8 cellular contexts compared by ENCODE assay signal in the genomic region with DNA sequence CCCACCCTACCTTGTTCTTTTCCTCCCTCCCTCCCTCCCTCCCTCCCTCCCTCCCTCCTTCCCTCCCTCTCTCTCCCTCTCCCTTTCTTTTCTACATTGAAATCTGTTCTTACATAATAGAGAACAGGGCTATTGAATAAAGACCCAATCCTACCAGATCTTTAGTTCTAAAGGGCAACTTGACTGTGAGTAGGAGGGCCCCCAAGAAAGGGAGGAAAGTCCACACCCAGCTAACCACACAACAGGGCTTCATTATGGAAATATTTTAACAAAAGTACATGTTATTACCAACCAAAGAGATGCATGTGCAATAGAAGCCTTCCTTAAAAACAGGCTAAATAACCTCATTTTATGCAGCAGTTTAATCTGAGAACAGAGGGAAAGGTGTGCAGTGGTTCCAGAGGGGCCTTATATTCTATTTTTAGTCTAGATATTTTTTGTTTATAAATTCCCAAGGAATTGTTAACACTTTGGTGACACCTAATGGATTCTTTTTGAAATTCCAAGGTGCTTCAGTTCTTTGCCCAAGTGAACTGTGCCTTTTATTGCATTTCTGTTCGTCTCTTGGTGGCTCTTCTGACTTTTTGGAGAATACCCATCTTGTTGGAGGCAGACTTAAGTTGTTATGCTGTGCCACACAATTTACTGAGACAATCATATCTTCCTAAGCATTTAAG.
DNase-seq lines count a peak whose midpoint lies in the region; ATAC-seq and TF ChIP-seq lines count a peak whose summit lies in the region.

No MANE protein-coding gene starts in this region.

- CTCF ChIA-PET in activated CD4-positive, alpha-beta T cell treated with anti-CD3 and anti-CD28 coated beads, Interleukin-2, amount 10 ng/mL, durations not matched to agents 7 days and 5 days (lab: Charles Lee) = interaction anchor here (0.6 to 3.0 kb wide), 7 partner anchors 11 to 147 kb away, joined by 3 to 16 read pairs (median 5); no protein-coding TSS in a partner anchor
- CTCF ChIA-PET in activated CD4-positive, alpha-beta T cell treated with anti-CD3 and anti-CD28 coated beads for 36 hours (lab: Charles Lee) = interaction anchor here (0.5 to 5.4 kb wide), 20 partner anchors 11 to 160 kb away, joined by 3 to 128 read pairs (median 7); a partner anchor contains a TSS

- H3K27me3 Mint-ChIP-seq in activated CD4-positive, alpha-beta T cell treated with anti-CD3 and anti-CD28 coated beads, Interleukin-2, amount 10 ng/mL, durations not matched to agents 7 days and 5 days = no peaks in the 10 kb centered on the region
- no peaks in the 10 kb centered on the region for H3K27me3 Mint-ChIP-seq in activated CD4-positive, alpha-beta T cell treated with anti-CD3 and anti-CD28 coated beads for 36 hours

- TF ChIP-seq POLR2A in erythroblast (IDR thresholded peaks at IDR 0.05; ENCODE audit: low read length) = no peak

- no peak for DNase-seq in activated CD4-positive, alpha-beta T cell treated with anti-CD3 and anti-CD28 coated beads, Interleukin-2, amount 10 ng/mL, durations not matched to agents 7 days and 5 days
- DNase-seq in activated CD4-positive, alpha-beta T cell treated with anti-CD3 and anti-CD28 coated beads for 36 hours = no peak
- DNase-seq in NCI-H774 (lab: John Stamatoyannopoulos, UW) (peak; percentile 15), erythroblast (lab: John Stamatoyannopoulos, UW) (peak; percentile 13 to 29), putamen (ENCODE audit: low spot score) (peak; percentile 14), GOT3 (lab: John Stamatoyannopoulos, UW) (no peak), ureter (ENCODE audit: low spot score) (no peak)

- no peak for ATAC-seq in activated CD4-positive, alpha-beta T cell treated with anti-CD3 and anti-CD28 coated beads for 36 hours
- ATAC-seq in GM21390 (IDR thresholded peaks at IDR 0.05; ENCODE audit: unreplicated experiment) = no peak

- POLR2A ChIA-PET in activated CD4-positive, alpha-beta T cell treated with anti-CD3 and anti-CD28 coated beads, Interleukin-2, amount 10 ng/mL, durations not matched to agents 7 days and 5 days (lab: Charles Lee) = no interaction called here
- POLR2A ChIA-PET in activated CD4-positive, alpha-beta T cell treated with anti-CD3 and anti-CD28 coated beads for 36 hours (lab: Charles Lee) = interaction anchor here (0.8 kb wide), 1 partner anchor 16 kb away, joined by 3 read pairs; no protein-coding TSS in a partner anchor

- intact Hi-C loops in activated CD4-positive, alpha-beta T cell treated with anti-CD3 and anti-CD28 coated beads for 36 hours (cut with DNase I, micrococcal nuclease) = loop anchor here in 1 of 2 experiments (5.0 kb wide), 1 partner anchor 244 kb away; a partner anchor contains a TSS

- peaks cover 76% of the 10 kb centered on the region for H3K4me1 Mint-ChIP-seq in activated CD4-positive, alpha-beta T cell treated with anti-CD3 and anti-CD28 coated beads, Interleukin-2, amount 10 ng/mL, durations not matched to agents 7 days and 5 days
- H3K4me1 Mint-ChIP-seq in activated CD4-positive, alpha-beta T cell treated with anti-CD3 and anti-CD28 coated beads for 36 hours = peaks cover 75% of the 10 kb centered on the region

- no peaks in the 10 kb centered on the region for H3K9me3 Mint-ChIP-seq in activated CD4-positive, alpha-beta T cell treated with anti-CD3 and anti-CD28 coated beads, Interleukin-2, amount 10 ng/mL, durations not matched to agents 7 days and 5 days
- H3K9me3 Mint-ChIP-seq in activated CD4-positive, alpha-beta T cell treated with anti-CD3 and anti-CD28 coated beads for 36 hours (ENCODE audit: low read depth) = no peaks in the 10 kb centered on the region

- H3K4me3 Mint-ChIP-seq in activated CD4-positive, alpha-beta T cell treated with anti-CD3 and anti-CD28 coated beads, Interleukin-2, amount 10 ng/mL, durations not matched to agents 7 days and 5 days = no peak overlapping the region
- no peak overlapping the region for H3K4me3 Mint-ChIP-seq in activated CD4-positive, alpha-beta T cell treated with anti-CD3 and anti-CD28 coated beads for 36 hours

- peaks cover 64% of the 10 kb centered on the region for H3K36me3 Mint-ChIP-seq in activated CD4-positive, alpha-beta T cell treated with anti-CD3 and anti-CD28 coated beads, Interleukin-2, amount 10 ng/mL, durations not matched to agents 7 days and 5 days (ENCODE audit: low read depth)
- peaks cover 46% of the 10 kb centered on the region for H3K36me3 Mint-ChIP-seq in activated CD4-positive, alpha-beta T cell treated with anti-CD3 and anti-CD28 coated beads for 36 hours (ENCODE audit: low read depth)

- H3K27ac Mint-ChIP-seq in activated CD4-positive, alpha-beta T cell treated with anti-CD3 and anti-CD28 coated beads, Interleukin-2, amount 10 ng/mL, durations not matched to agents 7 days and 5 days = peak overlapping the region; percentile 68
- H3K27ac Mint-ChIP-seq in activated CD4-positive, alpha-beta T cell treated with anti-CD3 and anti-CD28 coated beads for 36 hours = no peak overlapping the region

Comparison
In these comparisons a context has a peak if more than half of its experiments do, and no peak if none do; other contexts are left out.
1. DNase-seq: peak in NCI-H774 (single experiment), erythroblast (2 of 2) and putamen (single experiment); none in activated CD4-positive, alpha-beta T cell treated with anti-CD3 and anti-CD28 coated beads, Interleukin-2, amount 10 ng/mL, durations not matched to agents 7 days and 5 days (single experiment), activated CD4-positive, alpha-beta T cell treated with anti-CD3 and anti-CD28 coated beads for 36 hours (single experiment), GOT3 (single experiment) and ureter (single experiment).